In the genomic region with DNA sequence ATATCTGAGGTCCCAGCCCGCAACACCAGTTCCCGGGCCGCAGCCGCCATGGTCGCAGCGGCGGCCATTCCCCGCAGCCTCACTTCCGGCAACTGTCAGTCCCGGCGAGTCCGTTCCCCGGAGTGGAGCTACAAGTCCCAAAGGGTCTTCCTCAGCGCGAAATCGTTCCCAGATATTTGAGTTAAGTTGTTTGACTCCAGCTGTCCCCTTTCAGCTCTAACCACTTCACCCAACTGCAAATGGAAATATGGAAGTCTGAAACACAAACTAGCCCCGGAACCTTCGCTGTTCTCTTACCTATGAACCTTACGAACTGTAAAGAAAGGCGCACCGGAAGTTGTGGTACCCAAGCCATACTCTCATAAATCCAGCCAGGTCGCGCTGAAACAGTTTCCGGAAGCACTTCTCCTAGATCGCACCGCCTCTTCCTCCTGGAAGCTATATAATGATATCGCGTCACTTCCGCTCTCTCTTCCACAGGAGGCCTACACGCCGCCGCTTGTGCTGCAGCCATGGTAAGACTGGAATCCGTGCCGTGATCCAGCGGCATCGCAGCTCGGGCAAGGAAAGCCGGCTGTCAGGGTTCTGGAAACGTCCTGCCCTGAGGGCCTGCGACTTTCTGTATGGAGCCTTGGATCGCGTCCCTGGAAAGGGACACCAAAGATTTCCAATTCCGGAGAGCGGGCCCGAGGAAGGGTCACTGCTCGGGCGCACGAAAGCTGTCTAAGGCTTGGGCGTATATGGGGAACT, we compare ENCODE assay signal across 1 cellular context.
A peak's percentile ranks its signal among the peaks of the same experiment; 100 is the strongest.
TF ChIP-seq lines count a peak whose summit lies in the region.

A gene (plus strand): TSS at position 468 of the 750 bp plus-strand sequence. CDS start 45 bp downstream, at position 513.
A gene with protein sequence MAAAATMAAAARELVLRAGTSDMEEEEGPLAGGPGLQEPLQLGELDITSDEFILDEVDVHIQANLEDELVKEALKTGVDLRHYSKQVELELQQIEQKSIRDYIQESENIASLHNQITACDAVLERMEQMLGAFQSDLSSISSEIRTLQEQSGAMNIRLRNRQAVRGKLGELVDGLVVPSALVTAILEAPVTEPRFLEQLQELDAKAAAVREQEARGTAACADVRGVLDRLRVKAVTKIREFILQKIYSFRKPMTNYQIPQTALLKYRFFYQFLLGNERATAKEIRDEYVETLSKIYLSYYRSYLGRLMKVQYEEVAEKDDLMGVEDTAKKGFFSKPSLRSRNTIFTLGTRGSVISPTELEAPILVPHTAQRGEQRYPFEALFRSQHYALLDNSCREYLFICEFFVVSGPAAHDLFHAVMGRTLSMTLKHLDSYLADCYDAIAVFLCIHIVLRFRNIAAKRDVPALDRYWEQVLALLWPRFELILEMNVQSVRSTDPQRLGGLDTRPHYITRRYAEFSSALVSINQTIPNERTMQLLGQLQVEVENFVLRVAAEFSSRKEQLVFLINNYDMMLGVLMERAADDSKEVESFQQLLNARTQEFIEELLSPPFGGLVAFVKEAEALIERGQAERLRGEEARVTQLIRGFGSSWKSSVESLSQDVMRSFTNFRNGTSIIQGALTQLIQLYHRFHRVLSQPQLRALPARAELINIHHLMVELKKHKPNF (minus strand): TSS at position 269 of the 750 bp plus-strand sequence. CDS start 201 bp downstream, at position 68.

TF ChIP-seq in GM12878, 131 proteins besides CTCF, POLR2A, EP300 and RAD21 (continued from another document and continues in another):
- TF ChIP-seq MYB (IDR thresholded peaks at IDR 0.05; ENCODE audit: borderline replicate concordance, low read depth, low read length) (no peak), SMARCA5 (IDR thresholded peaks at IDR 0.05) (peak; percentile 20), RCOR1 (conservative IDR thresholded peaks at IDR 0.05; ENCODE audit: low read depth, low read length) (0 out of 2 replicates have a peak, but pooled peaks have one; percentile 50), EGR1 (IDR thresholded peaks at IDR 0.05; ENCODE audit: borderline replicate concordance in 1 of 2, low read depth in 2 of 2, low read length in 2 of 2) (peak; percentile 29 to 50; a peak in 2 of 3 replicates), ZBED1 (IDR thresholded peaks at IDR 0.05; ENCODE audit: borderline replicate concordance) (peak; percentile 93), ZNF24 (IDR thresholded peaks at IDR 0.05) (no peak), HDAC2 (IDR thresholded peaks at IDR 0.05) (no peak), HCFC1 (IDR thresholded peaks at IDR 0.05; ENCODE audit: low read length) (peak; percentile 74), NRF1 (conservative IDR thresholded peaks at IDR 0.05; ENCODE audit: low read depth, low read length) (no peak), ETV6 (conservative IDR thresholded peaks at IDR 0.05 in 1 of 2, IDR thresholded peaks at IDR 0.05 in 1 of 2; ENCODE audit: borderline replicate concordance in 1 of 2, low read depth in 1 of 2) (peak in 1 of 2 experiments; percentile 49; a peak in 1 of 4 replicates), JUND (IDR thresholded peaks at IDR 0.05; ENCODE audit: low read depth, low read length) (no peak), RBBP5 (conservative IDR thresholded peaks at IDR 0.05) (peak; percentile 98), RUNX3 (IDR thresholded peaks at IDR 0.05; ENCODE audit: low read length) (no peak), EZH2 (IDR thresholded peaks at IDR 0.05; ENCODE audit: borderline replicate concordance, control insufficient read depth, low read depth, low read length) (no peak), ZNF384 (IDR thresholded peaks at IDR 0.05; ENCODE audit: borderline replicate concordance, low read depth, low read length) (no peak), RFX5 (IDR thresholded peaks at IDR 0.05; ENCODE audit: low read depth, low read length) (0 out of 2 replicates have a peak, but pooled peaks have one; percentile 20), SRF (IDR thresholded peaks at IDR 0.05; ENCODE audit: low read depth in 2 of 2, low read length in 2 of 2) (peak in 1 of 2 experiments; percentile 58; a peak in 1 of 4 replicates), ZSCAN29 (IDR thresholded peaks at IDR 0.05) (peak; percentile 68), IKZF2 (IDR thresholded peaks at IDR 0.05) (peak; percentile 31 to 39; a peak in 2 of 4 replicates), ATF7 (IDR thresholded peaks at IDR 0.05; ENCODE audit: low read depth) (peak; percentile 88), PAX8 (IDR thresholded peaks at IDR 0.05) (no peak; the same call in 1 of the 2 replicates), TAF1 (IDR thresholded peaks at IDR 0.05; ENCODE audit: borderline replicate concordance, low read depth, low read length) (peak; percentile 98), NFIC (IDR thresholded peaks at IDR 0.05; ENCODE audit: low read depth, low read length) (no peak), SPI1 (IDR thresholded peaks at IDR 0.05; ENCODE audit: borderline replicate concordance, insufficient read depth, low read depth, low read length) (peak; percentile 66), ZNF207 (IDR thresholded peaks at IDR 0.05; ENCODE audit: borderline replicate concordance) (no peak)
- TF ChIP-seq, protein P1, sequence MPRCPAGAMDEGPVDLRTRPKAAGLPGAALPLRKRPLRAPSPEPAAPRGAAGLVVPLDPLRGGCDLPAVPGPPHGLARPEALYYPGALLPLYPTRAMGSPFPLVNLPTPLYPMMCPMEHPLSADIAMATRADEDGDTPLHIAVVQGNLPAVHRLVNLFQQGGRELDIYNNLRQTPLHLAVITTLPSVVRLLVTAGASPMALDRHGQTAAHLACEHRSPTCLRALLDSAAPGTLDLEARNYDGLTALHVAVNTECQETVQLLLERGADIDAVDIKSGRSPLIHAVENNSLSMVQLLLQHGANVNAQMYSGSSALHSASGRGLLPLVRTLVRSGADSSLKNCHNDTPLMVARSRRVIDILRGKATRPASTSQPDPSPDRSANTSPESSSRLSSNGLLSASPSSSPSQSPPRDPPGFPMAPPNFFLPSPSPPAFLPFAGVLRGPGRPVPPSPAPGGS (IDR thresholded peaks at IDR 0.05; ENCODE audit: borderline replicate concordance, insufficient read depth, low read depth, low read length, poor library complexity, severe bottlenecking): no peak
- TF ChIP-seq, protein P2, sequence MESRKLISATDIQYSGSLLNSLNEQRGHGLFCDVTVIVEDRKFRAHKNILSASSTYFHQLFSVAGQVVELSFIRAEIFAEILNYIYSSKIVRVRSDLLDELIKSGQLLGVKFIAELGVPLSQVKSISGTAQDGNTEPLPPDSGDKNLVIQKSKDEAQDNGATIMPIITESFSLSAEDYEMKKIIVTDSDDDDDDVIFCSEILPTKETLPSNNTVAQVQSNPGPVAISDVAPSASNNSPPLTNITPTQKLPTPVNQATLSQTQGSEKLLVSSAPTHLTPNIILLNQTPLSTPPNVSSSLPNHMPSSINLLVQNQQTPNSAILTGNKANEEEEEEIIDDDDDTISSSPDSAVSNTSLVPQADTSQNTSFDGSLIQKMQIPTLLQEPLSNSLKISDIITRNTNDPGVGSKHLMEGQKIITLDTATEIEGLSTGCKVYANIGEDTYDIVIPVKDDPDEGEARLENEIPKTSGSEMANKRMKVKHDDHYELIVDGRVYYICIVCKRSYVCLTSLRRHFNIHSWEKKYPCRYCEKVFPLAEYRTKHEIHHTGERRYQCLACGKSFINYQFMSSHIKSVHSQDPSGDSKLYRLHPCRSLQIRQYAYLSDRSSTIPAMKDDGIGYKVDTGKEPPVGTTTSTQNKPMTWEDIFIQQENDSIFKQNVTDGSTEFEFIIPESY (IDR thresholded peaks at IDR 0.05): no peak
- TF ChIP-seq, protein P3, sequence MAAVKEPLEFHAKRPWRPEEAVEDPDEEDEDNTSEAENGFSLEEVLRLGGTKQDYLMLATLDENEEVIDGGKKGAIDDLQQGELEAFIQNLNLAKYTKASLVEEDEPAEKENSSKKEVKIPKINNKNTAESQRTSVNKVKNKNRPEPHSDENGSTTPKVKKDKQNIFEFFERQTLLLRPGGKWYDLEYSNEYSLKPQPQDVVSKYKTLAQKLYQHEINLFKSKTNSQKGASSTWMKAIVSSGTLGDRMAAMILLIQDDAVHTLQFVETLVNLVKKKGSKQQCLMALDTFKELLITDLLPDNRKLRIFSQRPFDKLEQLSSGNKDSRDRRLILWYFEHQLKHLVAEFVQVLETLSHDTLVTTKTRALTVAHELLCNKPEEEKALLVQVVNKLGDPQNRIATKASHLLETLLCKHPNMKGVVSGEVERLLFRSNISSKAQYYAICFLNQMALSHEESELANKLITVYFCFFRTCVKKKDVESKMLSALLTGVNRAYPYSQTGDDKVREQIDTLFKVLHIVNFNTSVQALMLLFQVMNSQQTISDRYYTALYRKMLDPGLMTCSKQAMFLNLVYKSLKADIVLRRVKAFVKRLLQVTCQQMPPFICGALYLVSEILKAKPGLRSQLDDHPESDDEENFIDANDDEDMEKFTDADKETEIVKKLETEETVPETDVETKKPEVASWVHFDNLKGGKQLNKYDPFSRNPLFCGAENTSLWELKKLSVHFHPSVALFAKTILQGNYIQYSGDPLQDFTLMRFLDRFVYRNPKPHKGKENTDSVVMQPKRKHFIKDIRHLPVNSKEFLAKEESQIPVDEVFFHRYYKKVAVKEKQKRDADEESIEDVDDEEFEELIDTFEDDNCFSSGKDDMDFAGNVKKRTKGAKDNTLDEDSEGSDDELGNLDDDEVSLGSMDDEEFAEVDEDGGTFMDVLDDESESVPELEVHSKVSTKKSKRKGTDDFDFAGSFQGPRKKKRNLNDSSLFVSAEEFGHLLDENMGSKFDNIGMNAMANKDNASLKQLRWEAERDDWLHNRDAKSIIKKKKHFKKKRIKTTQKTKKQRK (IDR thresholded peaks at IDR 0.05; ENCODE audit: low read depth, low read length): no peak
- TF ChIP-seq, protein P4, sequence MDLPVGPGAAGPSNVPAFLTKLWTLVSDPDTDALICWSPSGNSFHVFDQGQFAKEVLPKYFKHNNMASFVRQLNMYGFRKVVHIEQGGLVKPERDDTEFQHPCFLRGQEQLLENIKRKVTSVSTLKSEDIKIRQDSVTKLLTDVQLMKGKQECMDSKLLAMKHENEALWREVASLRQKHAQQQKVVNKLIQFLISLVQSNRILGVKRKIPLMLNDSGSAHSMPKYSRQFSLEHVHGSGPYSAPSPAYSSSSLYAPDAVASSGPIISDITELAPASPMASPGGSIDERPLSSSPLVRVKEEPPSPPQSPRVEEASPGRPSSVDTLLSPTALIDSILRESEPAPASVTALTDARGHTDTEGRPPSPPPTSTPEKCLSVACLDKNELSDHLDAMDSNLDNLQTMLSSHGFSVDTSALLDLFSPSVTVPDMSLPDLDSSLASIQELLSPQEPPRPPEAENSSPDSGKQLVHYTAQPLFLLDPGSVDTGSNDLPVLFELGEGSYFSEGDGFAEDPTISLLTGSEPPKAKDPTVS (IDR thresholded peaks at IDR 0.05; ENCODE audit: low read depth, low read length): 0 out of 2 replicates have a peak, but pooled peaks have one; percentile 15
- TF ChIP-seq, protein P5, sequence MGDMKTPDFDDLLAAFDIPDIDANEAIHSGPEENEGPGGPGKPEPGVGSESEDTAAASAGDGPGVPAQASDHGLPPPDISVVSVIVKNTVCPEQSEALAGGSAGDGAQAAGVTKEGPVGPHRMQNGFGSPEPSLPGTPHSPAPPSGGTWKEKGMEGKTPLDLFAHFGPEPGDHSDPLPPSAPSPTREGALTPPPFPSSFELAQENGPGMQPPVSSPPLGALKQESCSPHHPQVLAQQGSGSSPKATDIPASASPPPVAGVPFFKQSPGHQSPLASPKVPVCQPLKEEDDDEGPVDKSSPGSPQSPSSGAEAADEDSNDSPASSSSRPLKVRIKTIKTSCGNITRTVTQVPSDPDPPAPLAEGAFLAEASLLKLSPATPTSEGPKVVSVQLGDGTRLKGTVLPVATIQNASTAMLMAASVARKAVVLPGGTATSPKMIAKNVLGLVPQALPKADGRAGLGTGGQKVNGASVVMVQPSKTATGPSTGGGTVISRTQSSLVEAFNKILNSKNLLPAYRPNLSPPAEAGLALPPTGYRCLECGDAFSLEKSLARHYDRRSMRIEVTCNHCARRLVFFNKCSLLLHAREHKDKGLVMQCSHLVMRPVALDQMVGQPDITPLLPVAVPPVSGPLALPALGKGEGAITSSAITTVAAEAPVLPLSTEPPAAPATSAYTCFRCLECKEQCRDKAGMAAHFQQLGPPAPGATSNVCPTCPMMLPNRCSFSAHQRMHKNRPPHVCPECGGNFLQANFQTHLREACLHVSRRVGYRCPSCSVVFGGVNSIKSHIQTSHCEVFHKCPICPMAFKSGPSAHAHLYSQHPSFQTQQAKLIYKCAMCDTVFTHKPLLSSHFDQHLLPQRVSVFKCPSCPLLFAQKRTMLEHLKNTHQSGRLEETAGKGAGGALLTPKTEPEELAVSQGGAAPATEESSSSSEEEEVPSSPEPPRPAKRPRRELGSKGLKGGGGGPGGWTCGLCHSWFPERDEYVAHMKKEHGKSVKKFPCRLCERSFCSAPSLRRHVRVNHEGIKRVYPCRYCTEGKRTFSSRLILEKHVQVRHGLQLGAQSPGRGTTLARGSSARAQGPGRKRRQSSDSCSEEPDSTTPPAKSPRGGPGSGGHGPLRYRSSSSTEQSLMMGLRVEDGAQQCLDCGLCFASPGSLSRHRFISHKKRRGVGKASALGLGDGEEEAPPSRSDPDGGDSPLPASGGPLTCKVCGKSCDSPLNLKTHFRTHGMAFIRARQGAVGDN (IDR thresholded peaks at IDR 0.05): peak; percentile 74
- TF ChIP-seq, protein P6, sequence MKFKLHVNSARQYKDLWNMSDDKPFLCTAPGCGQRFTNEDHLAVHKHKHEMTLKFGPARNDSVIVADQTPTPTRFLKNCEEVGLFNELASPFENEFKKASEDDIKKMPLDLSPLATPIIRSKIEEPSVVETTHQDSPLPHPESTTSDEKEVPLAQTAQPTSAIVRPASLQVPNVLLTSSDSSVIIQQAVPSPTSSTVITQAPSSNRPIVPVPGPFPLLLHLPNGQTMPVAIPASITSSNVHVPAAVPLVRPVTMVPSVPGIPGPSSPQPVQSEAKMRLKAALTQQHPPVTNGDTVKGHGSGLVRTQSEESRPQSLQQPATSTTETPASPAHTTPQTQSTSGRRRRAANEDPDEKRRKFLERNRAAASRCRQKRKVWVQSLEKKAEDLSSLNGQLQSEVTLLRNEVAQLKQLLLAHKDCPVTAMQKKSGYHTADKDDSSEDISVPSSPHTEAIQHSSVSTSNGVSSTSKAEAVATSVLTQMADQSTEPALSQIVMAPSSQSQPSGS (IDR thresholded peaks at IDR 0.05; ENCODE audit: low read length): no peak
- TF ChIP-seq, protein P7, sequence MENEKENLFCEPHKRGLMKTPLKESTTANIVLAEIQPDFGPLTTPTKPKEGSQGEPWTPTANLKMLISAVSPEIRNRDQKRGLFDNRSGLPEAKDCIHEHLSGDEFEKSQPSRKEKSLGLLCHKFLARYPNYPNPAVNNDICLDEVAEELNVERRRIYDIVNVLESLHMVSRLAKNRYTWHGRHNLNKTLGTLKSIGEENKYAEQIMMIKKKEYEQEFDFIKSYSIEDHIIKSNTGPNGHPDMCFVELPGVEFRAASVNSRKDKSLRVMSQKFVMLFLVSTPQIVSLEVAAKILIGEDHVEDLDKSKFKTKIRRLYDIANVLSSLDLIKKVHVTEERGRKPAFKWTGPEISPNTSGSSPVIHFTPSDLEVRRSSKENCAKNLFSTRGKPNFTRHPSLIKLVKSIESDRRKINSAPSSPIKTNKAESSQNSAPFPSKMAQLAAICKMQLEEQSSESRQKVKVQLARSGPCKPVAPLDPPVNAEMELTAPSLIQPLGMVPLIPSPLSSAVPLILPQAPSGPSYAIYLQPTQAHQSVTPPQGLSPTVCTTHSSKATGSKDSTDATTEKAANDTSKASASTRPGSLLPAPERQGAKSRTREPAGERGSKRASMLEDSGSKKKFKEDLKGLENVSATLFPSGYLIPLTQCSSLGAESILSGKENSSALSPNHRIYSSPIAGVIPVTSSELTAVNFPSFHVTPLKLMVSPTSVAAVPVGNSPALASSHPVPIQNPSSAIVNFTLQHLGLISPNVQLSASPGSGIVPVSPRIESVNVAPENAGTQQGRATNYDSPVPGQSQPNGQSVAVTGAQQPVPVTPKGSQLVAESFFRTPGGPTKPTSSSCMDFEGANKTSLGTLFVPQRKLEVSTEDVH (IDR thresholded peaks at IDR 0.05; ENCODE audit: low read depth, partially characterized antibody): peak; percentile 98
